8 cellular contexts compared by ENCODE assay signal in the genomic region with DNA sequence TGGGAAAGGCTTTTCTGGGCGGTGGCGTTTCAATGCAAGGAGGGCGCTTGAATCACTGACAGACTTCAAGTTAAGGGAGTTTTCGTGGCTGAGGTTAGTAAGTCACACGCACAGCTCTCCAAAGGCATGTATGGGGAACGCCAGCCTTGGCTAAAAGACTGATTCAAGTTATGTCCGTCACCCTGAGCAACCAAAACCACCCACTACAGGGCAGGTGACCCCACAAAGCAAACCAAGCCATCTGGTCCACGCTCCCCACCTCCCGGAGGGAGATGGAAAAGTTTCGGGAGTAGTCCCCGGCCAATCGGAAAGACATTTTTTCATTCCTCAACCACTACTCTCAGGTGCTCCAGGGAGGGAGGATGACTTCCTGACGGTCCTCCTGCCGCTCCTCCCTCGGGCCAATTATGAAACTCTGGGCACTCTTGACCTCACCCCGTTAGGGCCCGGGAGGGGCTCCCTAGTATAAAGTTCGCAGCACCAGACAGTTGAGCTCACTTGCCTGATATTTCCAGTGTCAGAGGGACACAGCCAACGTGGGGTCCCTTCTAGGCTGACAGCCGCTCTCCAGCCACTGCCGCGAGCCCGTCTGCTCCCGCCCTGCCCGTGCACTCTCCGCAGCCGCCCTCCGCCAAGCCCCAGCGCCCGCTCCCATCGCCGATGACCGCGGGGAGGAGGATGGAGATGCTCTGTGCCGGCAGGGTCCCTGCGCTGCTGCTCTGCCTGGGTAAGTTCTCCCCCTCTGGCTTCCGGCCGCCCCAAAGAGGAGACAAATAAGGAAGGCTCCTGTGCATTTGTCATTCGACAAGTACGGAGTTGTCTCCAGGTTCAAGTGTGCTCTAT. TPM values are rescaled to one million over a fixed set of nuclear protein-coding genes. Genes with fewer than 3 reads are reported as not detected.
DNase-seq lines count a peak whose midpoint lies in the region; ATAC-seq and TF ChIP-seq lines count a peak whose summit lies in the region.

A gene with protein sequence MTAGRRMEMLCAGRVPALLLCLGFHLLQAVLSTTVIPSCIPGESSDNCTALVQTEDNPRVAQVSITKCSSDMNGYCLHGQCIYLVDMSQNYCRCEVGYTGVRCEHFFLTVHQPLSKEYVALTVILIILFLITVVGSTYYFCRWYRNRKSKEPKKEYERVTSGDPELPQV (plus strand): TSS at position 497 of the 843 bp plus-strand sequence. CDS start 164 bp downstream, at position 661.

- intact Hi-C loops in CD8-positive, alpha-beta T cell (cut with DNase I, micrococcal nuclease): no loop called here

- TF ChIP-seq CTCF in CD8-positive, alpha-beta T cell (IDR thresholded peaks at IDR 0.05): no peak
- TF ChIP-seq CTCF in brain microvascular endothelial cell (IDR thresholded peaks at IDR 0.05; ENCODE audit: low read depth, low read length, missing control alignments): peak; percentile 8

- H3K4me1 Mint-ChIP-seq in CD8-positive, alpha-beta T cell (ENCODE audit: low read depth): peaks cover 14% of the 10 kb centered on the region

- CTCF ChIA-PET in CD8-positive, alpha-beta T cell (lab: Charles Lee): interaction anchor here (0.7 kb wide), 1 partner anchor 260 kb away, joined by 3 read pairs; no protein-coding TSS in a partner anchor

- in situ Hi-C loops in brain microvascular endothelial cell (cut with HindIII; ENCODE audit: low pct_ligation_motif_present, low sequenced_read_pairs): no loop called here

- H3K4me3 Mint-ChIP-seq in CD8-positive, alpha-beta T cell: peak within 1 kb of the TSS; percentile 66

- H3K4me3 ChIP-seq in CD8-positive, alpha-beta T cell (ENCODE audit: low read depth, low read length): peak within 1 kb of the TSS; percentile 8
- H3K4me3 ChIP-seq in brain microvascular endothelial cell (ENCODE audit: low read depth, low read length): peak within 1 kb of the TSS; percentile 77

- ATAC-seq in CD8-positive, alpha-beta T cell: peak; percentile 61
- ATAC-seq in GM21390 (IDR thresholded peaks at IDR 0.05; ENCODE audit: unreplicated experiment) (peak; percentile 38), HG02884 (IDR thresholded peaks at IDR 0.05; ENCODE audit: unreplicated experiment) (no peak)

- no peaks in the 10 kb centered on the region for H3K36me3 Mint-ChIP-seq in CD8-positive, alpha-beta T cell

- H3K27me3 Mint-ChIP-seq in CD8-positive, alpha-beta T cell (ENCODE audit: low read depth): peaks cover 35% of the 10 kb centered on the region

- H3K9me3 ChIP-seq in CD8-positive, alpha-beta T cell (ENCODE audit: low read length): no peaks in the 10 kb centered on the region

- H3K9me3 Mint-ChIP-seq in CD8-positive, alpha-beta T cell: no peaks in the 10 kb centered on the region

- DNase-seq in CD8-positive, alpha-beta T cell: peak in 3 of 7 experiments; percentile 10 to 28 (median 13)
- DNase-seq in LoVo (ENCODE audit: low spot score): peak; percentile 82
- peak; percentile 90 for DNase-seq in brain microvascular endothelial cell
- peak; percentile 58 for DNase-seq in iris pigment epithelial cell (ENCODE audit: low read depth)
- peak; percentile 11 for DNase-seq in stimulated activated CD4-positive, alpha-beta T cell treated with anti-CD3 and anti-CD28 coated beads, Interleukin-1b, Interleukin-23, amount 100 ng/mL, for 48 hours
- no peak for DNase-seq in NCI-H1436 (lab: John Stamatoyannopoulos, UW)

- H3K36me3 ChIP-seq in CD8-positive, alpha-beta T cell (ENCODE audit: insufficient read depth, low read length): no peaks in the 10 kb centered on the region
- H3K36me3 ChIP-seq in brain microvascular endothelial cell (replicated peaks): no peaks in the 10 kb centered on the region

- no peak within 1 kb of the TSS for H3K27ac Mint-ChIP-seq in CD8-positive, alpha-beta T cell

- POLR2A ChIA-PET in CD8-positive, alpha-beta T cell (lab: Charles Lee): no interaction called here

- peaks cover 12% of the 10 kb centered on the region for H3K4me1 ChIP-seq in CD8-positive, alpha-beta T cell (ENCODE audit: insufficient read depth, low read length)

- H3K27ac ChIP-seq in CD8-positive, alpha-beta T cell (ENCODE audit: low read depth, low read length): no peak within 1 kb of the TSS
- peak within 1 kb of the TSS; percentile 73 for H3K27ac ChIP-seq in brain microvascular endothelial cell

- peaks cover 6% of the 10 kb centered on the region for H3K27me3 ChIP-seq in CD8-positive, alpha-beta T cell (ENCODE audit: insufficient read depth, low read length)
- no peaks in the 10 kb centered on the region for H3K27me3 ChIP-seq in brain microvascular endothelial cell (replicated peaks)

RNA-seq across cellular contexts. Expression of the gene that starts here (rescaled TPM):
- total RNA-seq in CD8-positive, alpha-beta T cell: under 1 TPM; 0.25 to 0.35 TPM

Comparison
In these comparisons a context has a peak if more than half of its experiments do, and no peak if none do; other contexts are left out.
1. Peak in ATAC-seq and H3K4me3 ChIP-seq in CD8-positive, alpha-beta T cell; RNA of the gene not detected or under 1 TPM.